ENCODE assay signal across 24 cellular contexts in genomic region chr2:32384529-32384928, GRCh38. TPM values are rescaled to one million over a fixed set of nuclear protein-coding genes. Genes with fewer than 3 reads are reported as not detected.
DNase-seq lines count a peak whose midpoint lies in the region; ATAC-seq and TF ChIP-seq lines count a peak whose summit lies in the region.
"Had no signal": no experiment of that assay in that cellular context is flagged by ENCODE, and none has a peak within 500 bp of the region (broad histone marks: within the 10 kb centered on the region; RNA-seq: fewer than 3 reads in every experiment).

No MANE protein-coding gene starts in this region.

- TF ChIP-seq POLR2A in right lobe of liver (IDR thresholded peaks at IDR 0.05) (no peak), breast epithelium (IDR thresholded peaks at IDR 0.05) (no peak)

- H3K27me3 Mint-ChIP-seq in effector memory CD8-positive, alpha-beta T cell: no peaks in the 10 kb centered on the region
- H3K27me3 Mint-ChIP-seq: activated CD4-positive, alpha-beta T cell treated with anti-CD3 and anti-CD28 coated beads for 36 hours; natural killer cell treated with Interleukin-12 subunit alpha and Interleukin-12 subunit beta and Interleukin-15 and Interleukin-18, amount 100 ng/mL, for 72 hours; type B pancreatic cell had no signal

- peak in 3 of 4 donors; percentile 17 to 79 (median 35) for ATAC-seq in right lobe of liver
- no peak for ATAC-seq in effector memory CD8-positive, alpha-beta T cell (replicated peaks)
- ATAC-seq: activated CD4-positive, alpha-beta T cell treated with anti-CD3 and anti-CD28 coated beads for 36 hours; activated T-cell treated with anti-CD3 and anti-CD28 coated beads, Interleukin-2, amount 50 U/mL, for 4 hours; natural killer cell treated with Interleukin-12 subunit alpha and Interleukin-12 subunit beta and Interleukin-15 and Interleukin-18, amount 100 ng/mL, for 72 hours had no signal

- no peak overlapping the region for H3K4me3 Mint-ChIP-seq in effector memory CD8-positive, alpha-beta T cell
- H3K4me3 Mint-ChIP-seq: activated CD4-positive, alpha-beta T cell treated with anti-CD3 and anti-CD28 coated beads for 36 hours; activated T-cell treated with anti-CD3 and anti-CD28 coated beads, Interleukin-2, amount 50 U/mL, for 4 hours; natural killer cell treated with Interleukin-12 subunit alpha and Interleukin-12 subunit beta and Interleukin-15 and Interleukin-18, amount 100 ng/mL, for 72 hours; type B pancreatic cell had no signal

- peaks cover 74% of the 10 kb centered on the region for H3K36me3 Mint-ChIP-seq in effector memory CD8-positive, alpha-beta T cell (ENCODE audit: insufficient read depth)

- WGBS in right lobe of liver (ENCODE audit: insufficient coverage, low coverage, low lambda C conversion rate, missing lambda C conversion rate): 56% methylated on average over 4 of the region's 4 CpGs

- intact Hi-C loops in right lobe of liver (cut with DNase I) (no loop called here), breast epithelium (cut with DNase I; ENCODE audit: low total_unique reads) (no loop called here)

- H3K27ac Mint-ChIP-seq in effector memory CD8-positive, alpha-beta T cell: peak overlapping the region in 1 of 2 donors; percentile 27
- H3K27ac Mint-ChIP-seq: activated CD4-positive, alpha-beta T cell treated with anti-CD3 and anti-CD28 coated beads for 36 hours; natural killer cell treated with Interleukin-12 subunit alpha and Interleukin-12 subunit beta and Interleukin-15 and Interleukin-18, amount 100 ng/mL, for 72 hours; type B pancreatic cell had no signal

- H3K9me3 Mint-ChIP-seq in effector memory CD8-positive, alpha-beta T cell: no peaks in the 10 kb centered on the region
- H3K9me3 Mint-ChIP-seq: activated T-cell treated with anti-CD3 and anti-CD28 coated beads, Interleukin-2, amount 50 U/mL, for 4 hours; natural killer cell treated with Interleukin-12 subunit alpha and Interleukin-12 subunit beta and Interleukin-15 and Interleukin-18, amount 100 ng/mL, for 72 hours; type B pancreatic cell had no signal

- H3K27me3 ChIP-seq in right lobe of liver (no peaks in the 10 kb centered on the region), breast epithelium (no peaks in the 10 kb centered on the region)

- H3K36me3 ChIP-seq in right lobe of liver (peaks cover 0 to 19% (median 3%) of the 10 kb centered on the region in 4 donors), breast epithelium (no peaks in the 10 kb centered on the region)

- no peak for TF ChIP-seq CTCF in right lobe of liver (IDR thresholded peaks at IDR 0.05)
- no peak for TF ChIP-seq CTCF in breast epithelium (IDR thresholded peaks at IDR 0.05)

- peaks cover 0 to 16% (median 0%) of the 10 kb centered on the region in 4 donors for H3K4me1 ChIP-seq in right lobe of liver
- H3K4me1 ChIP-seq in breast epithelium: no peaks in the 10 kb centered on the region

- H3K27ac ChIP-seq in right lobe of liver (no peak overlapping the region), breast epithelium (no peak overlapping the region)
- H3K27ac ChIP-seq: 22Rv1 had no signal

- H3K4me1 Mint-ChIP-seq in effector memory CD8-positive, alpha-beta T cell (ENCODE audit: low read depth in 2 of 2): peaks cover 9 to 17% of the 10 kb centered on the region in 2 donors
- H3K4me1 Mint-ChIP-seq: activated CD4-positive, alpha-beta T cell treated with anti-CD3 and anti-CD28 coated beads for 36 hours had no signal

- DNase-seq in NOMO-1 treated with DMSO at 0.1 percent for 48 hours (lab: John Stamatoyannopoulos, UW; ENCODE audit: unreplicated experiment): peak; percentile 2
- no peak for DNase-seq in NOMO-1 (lab: John Stamatoyannopoulos, UW; ENCODE audit: unreplicated experiment in 2 of 2)
- peak; percentile 66 for DNase-seq in SIG-M5 treated with dmso at 0.1 percent for 504 hours (lab: John Stamatoyannopoulos, UW; ENCODE audit: unreplicated experiment)
- no peak for DNase-seq in right lobe of liver
- DNase-seq in effector memory CD8-positive, alpha-beta T cell: no peak
- DNase-seq in stimulated activated CD4-positive, alpha-beta T cell treated with anti-CD3 and anti-CD28 coated beads, Interleukin-12 subunit alpha, Interleukin-12 subunit beta, amount 100 ng/mL, for 4 hours: no peak
- DNase-seq in breast epithelium (ENCODE audit: low spot score in 2 of 2): no peak
- DNase-seq in pons (ENCODE audit: low spot score): no peak
- DNase-seq: activated CD4-positive, alpha-beta T cell treated with anti-CD3 and anti-CD28 coated beads for 36 hours; activated gamma-delta T cell treated with Interleukin-2 at 50 U/mL for 16 hours; activated T-cell treated with anti-CD3 and anti-CD28 coated beads, Interleukin-2, amount 50 U/mL, for 4 hours; cerebellar nuclear complex; Karpas-422; NCI-H1092; NCI-H2029; NCI-H2227 treated with DMSO at 0.1 percent for 48 hours; retina; SK-N-SH; stimulated activated CD4-positive, alpha-beta T cell treated with anti-CD3 and anti-CD28 coated beads, Interleukin-2, amount 100 ng/mL, for 24 hours; T-helper 2 cell had no signal

- H3K9me3 ChIP-seq in right lobe of liver (no peaks in the 10 kb centered on the region), breast epithelium (no peaks in the 10 kb centered on the region)
- H3K9me3 ChIP-seq: SK-N-SH had no signal

- H3K4me3 ChIP-seq in right lobe of liver (no peak overlapping the region), breast epithelium (no peak overlapping the region)
- H3K4me3 ChIP-seq: smooth muscle cell had no signal

RNA-seq across cellular contexts. Expression of gene BIRC6, which starts 27.7 kb away (rescaled TPM):
- total RNA-seq in right lobe of liver: 10 to 100 TPM; 43.1 to 63.5 (median 47.2) TPM
- total RNA-seq in breast epithelium: 100 to 1,000 TPM; 132 to 245 (median 152) TPM

Comparison
In these comparisons a context has a peak if more than half of its experiments do, and no peak if none do; other contexts are left out.
1. DNase-seq: peak in NOMO-1 treated with DMSO at 0.1 percent for 48 hours (single experiment) and SIG-M5 treated with dmso at 0.1 percent for 504 hours (single experiment); none in NOMO-1 (0 of 2), right lobe of liver (0 of 3), effector memory CD8-positive, alpha-beta T cell (0 of 3), stimulated activated CD4-positive, alpha-beta T cell treated with anti-CD3 and anti-CD28 coated beads, Interleukin-12 subunit alpha, Interleukin-12 subunit beta, amount 100 ng/mL, for 4 hours (single experiment), breast epithelium (0 of 2) and pons (single experiment).